9 cellular contexts compared by ENCODE assay signal in the genomic region with DNA sequence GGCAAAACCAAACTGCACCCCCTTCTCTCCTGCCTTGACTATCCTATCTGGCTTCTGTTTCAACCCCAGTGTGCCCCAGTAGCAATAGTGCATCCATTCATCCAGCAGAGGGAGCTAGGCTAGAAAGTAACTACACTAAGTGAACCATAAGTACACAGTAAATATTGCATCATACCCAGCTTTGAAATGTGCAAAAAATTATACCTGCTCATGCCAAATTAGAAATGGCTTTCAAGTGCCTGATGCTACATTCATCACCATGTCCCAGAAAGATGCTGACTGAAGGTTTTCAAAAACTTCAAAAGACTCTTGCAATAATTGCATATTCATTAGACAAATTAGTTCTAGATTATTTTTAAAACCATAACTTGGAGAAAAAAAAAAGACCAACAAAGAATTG.
A peak's percentile ranks its signal among the peaks of the same experiment; 100 is the strongest.
DNase-seq lines count a peak whose midpoint lies in the region; ATAC-seq and TF ChIP-seq lines count a peak whose summit lies in the region.
"Had no signal": no experiment of that assay in that cellular context is flagged by ENCODE, and none has a peak within 500 bp of the region (broad histone marks: within the 10 kb centered on the region; RNA-seq: fewer than 3 reads in every experiment).

No MANE protein-coding gene starts in this region.

- CTCF ChIA-PET in A673 (lab: Charles Lee): interaction anchor here (0.5 to 1.1 kb wide), 4 partner anchors 18 to 449 kb away, joined by 3 to 5 read pairs (median 3); no protein-coding TSS in a partner anchor

- no peaks in the 10 kb centered on the region for H3F3A ChIP-seq in Loucy (ENCODE audit: low read depth)

- no peaks in the 10 kb centered on the region for H3K36me3 Mint-ChIP-seq in HFFc6 (ENCODE audit: low read depth)

- H3K27ac Mint-ChIP-seq in HFFc6: no peak overlapping the region

- H3K4me1 ChIP-seq in A673 (ENCODE audit: insufficient read depth, low read length, poor library complexity, severe bottlenecking): peaks cover 26% of the 10 kb centered on the region
- peaks cover 19% of the 10 kb centered on the region for H3K4me1 ChIP-seq in Loucy (ENCODE audit: insufficient read depth, low read length, poor library complexity, severe bottlenecking)
- no peaks in the 10 kb centered on the region for H3K4me1 ChIP-seq in lower lobe of right lung
- H3K4me1 ChIP-seq in upper lobe of left lung: peaks cover 2 to 10% (median 6%) of the 10 kb centered on the region in 4 donors

- H3K9me3 ChIP-seq in A673 (ENCODE audit: low read depth, low read length, poor library complexity, severe bottlenecking) (no peaks in the 10 kb centered on the region), Loucy (ENCODE audit: insufficient read depth, low read depth, low read length) (no peaks in the 10 kb centered on the region), lower lobe of right lung (no peaks in the 10 kb centered on the region), upper lobe of left lung (no peaks in the 10 kb centered on the region)

- TF ChIP-seq CTCF in A673 (conservative IDR thresholded peaks at IDR 0.05; ENCODE audit: low read depth, low read length) (peak; percentile 89), GM12873 (IDR thresholded peaks at IDR 0.05; ENCODE audit: insufficient read depth, low read depth, low read length, missing control alignments) (peak; percentile 86), HFFc6 (IDR thresholded peaks at IDR 0.05) (peak; percentile 89), Loucy (conservative IDR thresholded peaks at IDR 0.05; ENCODE audit: low read length) (peak; percentile 88), coronary artery (IDR thresholded peaks at IDR 0.05) (peak; percentile 26), lower lobe of right lung (IDR thresholded peaks at IDR 0.05) (peak; percentile 74), upper lobe of left lung (IDR thresholded peaks at IDR 0.05) (peak; percentile 59 to 82 (median 72))

- no peaks in the 10 kb centered on the region for H3K9me2 ChIP-seq in Loucy (replicated peaks; ENCODE audit: low read depth, low read length)

- TF ChIP-seq POLR2A in upper lobe of left lung (IDR thresholded peaks at IDR 0.05): no peak

- no TSS peak for BruUV-seq in A673 (replicated peaks; lab: Mats Ljungman, UMichigan)

- H3K4me2 ChIP-seq in Loucy (ENCODE audit: low read depth, low read length, poor library complexity, severe bottlenecking): no peak overlapping the region

- H3K27ac ChIP-seq in A673 (ENCODE audit: low read depth, low read length, poor library complexity, severe bottlenecking) (no peak overlapping the region), coronary artery (no peak overlapping the region), lower lobe of right lung (no peak overlapping the region), upper lobe of left lung (no peak overlapping the region)

- intact Hi-C loops in A673 (cut with micrococcal nuclease; ENCODE audit: unreplicated experiment) (loop anchor here (2.0 to 10.0 kb wide), 5 partner anchors 131 to 743 kb away; no protein-coding TSS in a partner anchor), lower lobe of right lung (cut with DNase I) (no loop called here)

- no peaks in the 10 kb centered on the region; the same call in 1 of the 2 replicates for H3K27me3 Mint-ChIP-seq in HFFc6 (ENCODE audit: insufficient read depth)

- no peak for TF ChIP-seq EP300 in upper lobe of left lung (IDR thresholded peaks at IDR 0.05)

- DNase-seq in A673 (ENCODE audit: low spot score): peak; percentile 89
- peak; percentile 70 for DNase-seq in HFFc6
- peak; percentile 74 for DNase-seq in RPMI8226
- DNase-seq in coronary artery (ENCODE audit: low spot score): no peak
- DNase-seq in lower lobe of right lung: no peak
- DNase-seq in upper lobe of left lung: peak in 1 of 2 donors; percentile 65

- H3K79me2 ChIP-seq in Loucy (ENCODE audit: insufficient read depth, low read length): no peaks in the 10 kb centered on the region

- peaks cover 34% of the 10 kb centered on the region for H3K4me1 Mint-ChIP-seq in HFFc6 (ENCODE audit: low read depth)

- H3K36me3 ChIP-seq in A673 (ENCODE audit: insufficient read depth, low read length, poor library complexity, severe bottlenecking) (no peaks in the 10 kb centered on the region), Loucy (ENCODE audit: insufficient read depth, low read length) (no peaks in the 10 kb centered on the region), lower lobe of right lung (no peaks in the 10 kb centered on the region), upper lobe of left lung (no peaks in the 10 kb centered on the region)

- no peak overlapping the region for H3K4me3 ChIP-seq in A673 (ENCODE audit: low read depth, low read length, poor library complexity, severe bottlenecking)
- no peak overlapping the region for H3K4me3 ChIP-seq in Loucy (ENCODE audit: low read length, poor library complexity, severe bottlenecking)
- H3K4me3 ChIP-seq in coronary artery: no peak overlapping the region
- no peak overlapping the region for H3K4me3 ChIP-seq in lower lobe of right lung
- no peak overlapping the region for H3K4me3 ChIP-seq in upper lobe of left lung
- H3K4me3 ChIP-seq: skin epidermis had no signal

- H3K9me3 Mint-ChIP-seq in HFFc6: no peaks in the 10 kb centered on the region

- POLR2A ChIA-PET in A673 (lab: Charles Lee; ENCODE audit: low non-redundant PET): interaction anchor here (0.6 to 0.7 kb wide), 2 partner anchors 12 to 199 kb away, joined by 4 to 7 read pairs; no protein-coding TSS in a partner anchor

- no peak overlapping the region for H3K4me3 Mint-ChIP-seq in HFFc6

- ATAC-seq in lower lobe of right lung (peak; percentile 92 to 94), upper lobe of left lung (ENCODE audit: low FRiP score in 2 of 2) (peak; percentile 86)

- no peaks in the 10 kb centered on the region for H4K20me1 ChIP-seq in Loucy (ENCODE audit: insufficient read depth, low read length, poor library complexity, severe bottlenecking)

- H3K27me3 ChIP-seq in A673 (replicated peaks; ENCODE audit: insufficient read depth, low read depth, low read length, poor library complexity): no peaks in the 10 kb centered on the region
- no peaks in the 10 kb centered on the region for H3K27me3 ChIP-seq in Loucy (ENCODE audit: insufficient read depth, low read length, poor library complexity, severe bottlenecking)
- no peaks in the 10 kb centered on the region for H3K27me3 ChIP-seq in lower lobe of right lung (ENCODE audit: low read depth)
- no peaks in the 10 kb centered on the region for H3K27me3 ChIP-seq in upper lobe of left lung

- no peak overlapping the region for H2AFZ ChIP-seq in Loucy (ENCODE audit: low read length)

- H3K9ac ChIP-seq in Loucy (ENCODE audit: low read depth, low read length, poor library complexity, severe bottlenecking): no peak overlapping the region

Comparison
In these comparisons a context has a peak if more than half of its experiments do, and no peak if none do; other contexts are left out.
1. DNase-seq: peak in A673 (single experiment), HFFc6 (single experiment) and RPMI8226 (single experiment); none in coronary artery (single experiment) and lower lobe of right lung (single experiment).
2. CTCF ChIP-seq: peak in every context shown above with its lines; median percentile 89 in A673; 89 in HFFc6; 88 in Loucy; 86 in GM12873; 74 in lower lobe of right lung; 72 in upper lobe of left lung; 26 in coronary artery.